Comparison of ENCODE assay signal across 8 cellular contexts in the genomic region with DNA sequence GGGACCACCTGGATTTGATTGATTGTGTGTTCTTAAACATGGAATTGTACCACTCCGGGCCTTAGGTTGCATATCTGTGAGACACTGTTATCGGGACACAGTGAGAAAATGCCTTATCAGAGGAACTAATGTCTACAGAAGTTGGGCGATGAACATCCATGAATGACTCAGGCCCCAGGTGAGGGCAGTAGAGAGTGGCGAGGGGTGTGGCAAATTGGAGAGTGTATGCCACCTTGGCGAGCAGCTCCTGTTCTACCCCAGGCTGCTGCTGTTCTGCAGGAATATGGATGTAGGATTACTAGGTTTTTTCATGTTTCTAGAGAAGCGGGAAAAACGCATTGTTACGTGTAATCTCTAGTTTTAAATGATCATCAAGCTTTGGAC. TPM values are rescaled to one million over a fixed set of nuclear protein-coding genes. Genes with fewer than 3 reads are reported as not detected.
DNase-seq lines count a peak whose midpoint lies in the region; ATAC-seq and TF ChIP-seq lines count a peak whose summit lies in the region.

No MANE protein-coding gene starts in this region.

- no peaks in the 10 kb centered on the region for H3K9me3 ChIP-seq in H9 (ENCODE audit: control insufficient read depth, low read depth, low read length)
- no peaks in the 10 kb centered on the region for H3K9me3 ChIP-seq in WERI-Rb-1 (ENCODE audit: severe bottlenecking)
- no peaks in the 10 kb centered on the region for H3K9me3 ChIP-seq in stomach

- no peak overlapping the region for H2BK12ac ChIP-seq in H9 (ENCODE audit: insufficient read length, low read depth, low read length)

- no peak overlapping the region for H3K4ac ChIP-seq in H9 (ENCODE audit: low read depth, low read length)

- H2BK5ac ChIP-seq in H9 (ENCODE audit: insufficient read length, low read length): no peak overlapping the region

- ATAC-seq in natural killer cell treated with Interleukin-12 subunit alpha and Interleukin-12 subunit beta and Interleukin-15 and Interleukin-18, amount 100 ng/mL, for 72 hours: no peak
- ATAC-seq in natural killer cell (no peak), HG02970 (IDR thresholded peaks at IDR 0.05; ENCODE audit: low FRiP score, unreplicated experiment) (no peak), HG02981 (IDR thresholded peaks at IDR 0.05; ENCODE audit: unreplicated experiment) (no peak)

- H3K27me3 ChIP-seq in H9 (ENCODE audit: insufficient read depth, low read length) (no peaks in the 10 kb centered on the region), WERI-Rb-1 (ENCODE audit: insufficient read depth, low read depth, severe bottlenecking) (no peaks in the 10 kb centered on the region), stomach (no peaks in the 10 kb centered on the region)

- peaks cover 22% of the 10 kb centered on the region for H3K36me3 Mint-ChIP-seq in natural killer cell treated with Interleukin-12 subunit alpha and Interleukin-12 subunit beta and Interleukin-15 and Interleukin-18, amount 100 ng/mL, for 72 hours
- H3K36me3 Mint-ChIP-seq in natural killer cell (no peaks in the 10 kb centered on the region), H9 (ENCODE audit: insufficient read depth in 1 of 3, low read depth in 3 of 3) (peaks cover 0 to 10% (median 0%) of the 10 kb centered on the region in 3 experiments; a peak in 2 of 7 replicates)

- no peak overlapping the region for H3K56ac ChIP-seq in H9 (ENCODE audit: insufficient read length, low read depth, low read length)

- H3K36me3 ChIP-seq in WERI-Rb-1: peaks cover 13% of the 10 kb centered on the region
- peaks cover 8 to 54% (median 37%) of the 10 kb centered on the region in 4 donors for H3K36me3 ChIP-seq in stomach

- no peak overlapping the region for H2BK15ac ChIP-seq in H9 (ENCODE audit: low read depth, low read length)

- H3K23ac ChIP-seq in H9 (ENCODE audit: insufficient read length, low read depth, low read length): no peak overlapping the region

- no peak overlapping the region for H2AFZ ChIP-seq in H9 (ENCODE audit: low read length)

- TF ChIP-seq EP300 in stomach (IDR thresholded peaks at IDR 0.05): no peak

- no peak overlapping the region for H3K4me2 ChIP-seq in H9 (ENCODE audit: insufficient read depth, insufficient read length, low read length)

- H3K27ac ChIP-seq in H9 (ENCODE audit: insufficient read length, low read depth, low read length): no peak overlapping the region
- peak overlapping the region; percentile 47 for H3K27ac ChIP-seq in WERI-Rb-1
- H3K27ac ChIP-seq in stomach: no peak overlapping the region

- H3K14ac ChIP-seq in H9 (ENCODE audit: insufficient read depth, low read length): no peak overlapping the region

- intact Hi-C loops in natural killer cell (cut with micrococcal nuclease): no loop called here
- intact Hi-C loops in stomach (cut with DNase I; ENCODE audit: low total_unique reads): no loop called here

- no peak overlapping the region for H3T11ph ChIP-seq in H9 (ENCODE audit: low read length)

- H3K9me3 Mint-ChIP-seq in natural killer cell treated with Interleukin-12 subunit alpha and Interleukin-12 subunit beta and Interleukin-15 and Interleukin-18, amount 100 ng/mL, for 72 hours: no peaks in the 10 kb centered on the region
- H3K9me3 Mint-ChIP-seq in natural killer cell: no peaks in the 10 kb centered on the region
- no peaks in the 10 kb centered on the region for H3K9me3 Mint-ChIP-seq in H9

- TF ChIP-seq CTCF in natural killer cell (IDR thresholded peaks at IDR 0.05) (no peak), H9 (conservative IDR thresholded peaks at IDR 0.05) (peak; percentile 37; the same call in 2 of the 3 replicates), WERI-Rb-1 (IDR thresholded peaks at IDR 0.05; ENCODE audit: low read depth, low read length) (peak; percentile 40; the same call in 1 of the 2 replicates), stomach (IDR thresholded peaks at IDR 0.05) (no peak)

- no peak for TF ChIP-seq POLR2A in stomach (IDR thresholded peaks at IDR 0.05)

- H3K23me2 ChIP-seq in H9 (ENCODE audit: insufficient read length, low read depth, low read length, poor library complexity, severe bottlenecking): no peaks in the 10 kb centered on the region

- H3K79me1 ChIP-seq in H9 (ENCODE audit: insufficient read depth, low read depth, low read length, poor library complexity, severe bottlenecking): no peaks in the 10 kb centered on the region

- no peak for DNase-seq in natural killer cell treated with Interleukin-12 subunit alpha and Interleukin-12 subunit beta and Interleukin-15 and Interleukin-18, amount 100 ng/mL, for 72 hours (ENCODE audit: low spot score)
- DNase-seq in natural killer cell (no peak), H9 (no peak), WERI-Rb-1 (peak; percentile 27), stomach (peak; percentile 44), NCI-H1092 (lab: John Stamatoyannopoulos, UW) (no peak)

- H3K4me1 ChIP-seq in H9 (ENCODE audit: insufficient read depth, low read length): no peaks in the 10 kb centered on the region
- H3K4me1 ChIP-seq in stomach: peaks cover 17 to 44% (median 27%) of the 10 kb centered on the region in 4 donors

- peak overlapping the region; percentile 88 for H3K4me3 Mint-ChIP-seq in natural killer cell treated with Interleukin-12 subunit alpha and Interleukin-12 subunit beta and Interleukin-15 and Interleukin-18, amount 100 ng/mL, for 72 hours
- H3K4me3 Mint-ChIP-seq in natural killer cell: no peak overlapping the region
- no peak overlapping the region for H3K4me3 Mint-ChIP-seq in H9

- H4K5ac ChIP-seq in H9 (ENCODE audit: insufficient read length, low read depth, low read length): no peak overlapping the region

- H2BK20ac ChIP-seq in H9 (ENCODE audit: low read depth, low read length, poor library complexity, severe bottlenecking): no peak overlapping the region

- H4K20me1 ChIP-seq in H9 (ENCODE audit: control insufficient read depth, insufficient read depth, insufficient read length): no peaks in the 10 kb centered on the region

- peak overlapping the region; percentile 77 to 92 for H3K27ac Mint-ChIP-seq in natural killer cell treated with Interleukin-12 subunit alpha and Interleukin-12 subunit beta and Interleukin-15 and Interleukin-18, amount 100 ng/mL, for 72 hours
- no peak overlapping the region for H3K27ac Mint-ChIP-seq in natural killer cell
- no peak overlapping the region for H3K27ac Mint-ChIP-seq in H9

- H4K91ac ChIP-seq in H9 (ENCODE audit: insufficient read length, low read depth, low read length): no peak overlapping the region

- no peak overlapping the region for H3K9ac ChIP-seq in H9 (ENCODE audit: extremely low read depth, insufficient read length, low read length)

- WGBS in H9 (ENCODE audit: extremely low coverage, insufficient read length, low lambda C conversion rate): no CpG with 5 or more reads among the region's 8 CpGs
- 69 to 76% (median 74%) methylated on average over 8 of the region's 8 CpGs for WGBS in stomach, 5 donors

- no peaks in the 10 kb centered on the region for H3K79me2 ChIP-seq in H9 (ENCODE audit: insufficient read depth, low read length)

- no peak overlapping the region for H4K8ac ChIP-seq in H9 (replicated peaks; ENCODE audit: insufficient read length, low read depth, low read length)

- H2BK120ac ChIP-seq in H9 (ENCODE audit: low read depth, low read length, poor library complexity, severe bottlenecking): no peak overlapping the region

- H3K4me1 Mint-ChIP-seq in natural killer cell treated with Interleukin-12 subunit alpha and Interleukin-12 subunit beta and Interleukin-15 and Interleukin-18, amount 100 ng/mL, for 72 hours (ENCODE audit: low read depth in 2 of 2): peaks cover 57 to 61% of the 10 kb centered on the region in 2 donors
- H3K4me1 Mint-ChIP-seq in natural killer cell (peaks cover 11% of the 10 kb centered on the region in 2 donors), H9 (peaks cover 9 to 27% of the 10 kb centered on the region in 2 experiments)

- no peaks in the 10 kb centered on the region for H3K27me3 Mint-ChIP-seq in natural killer cell treated with Interleukin-12 subunit alpha and Interleukin-12 subunit beta and Interleukin-15 and Interleukin-18, amount 100 ng/mL, for 72 hours
- H3K27me3 Mint-ChIP-seq in natural killer cell (ENCODE audit: low read depth in 2 of 2): no peaks in the 10 kb centered on the region
- no peaks in the 10 kb centered on the region for H3K27me3 Mint-ChIP-seq in H9 (ENCODE audit: low read depth)

- H2AK5ac ChIP-seq in H9 (ENCODE audit: insufficient read length, low read length): no peak overlapping the region

- no peak overlapping the region for H3K18ac ChIP-seq in H9 (ENCODE audit: insufficient read length, low read depth, low read length)

- H3K4me3 ChIP-seq in WERI-Rb-1 (ENCODE audit: low read depth, low read length): no peak overlapping the region
- H3K4me3 ChIP-seq in stomach: no peak overlapping the region

RNA-seq across cellular contexts. Expression of a gene that starts 38.8 kb away (rescaled TPM):
- 10 to 100 TPM; 42.5 to 60.2 TPM for total RNA-seq in natural killer cell treated with Interleukin-12 subunit alpha and Interleukin-12 subunit beta and Interleukin-15 and Interleukin-18, amount 100 ng/mL, for 72 hours
- total RNA-seq in natural killer cell: 10 to 100 TPM; 35.9 to 50.5 (median 37.4) TPM
- 14.6 and 15.2 TPM in 2 replicates for total RNA-seq in H9 (2021)
- 100 to 1,000 TPM in 2 of 5 donors, 10 to 100 TPM in 3; 20.2 to 176 (median 66.5) TPM for total RNA-seq in stomach
- polyA plus RNA-seq in stomach: 1 to 10 TPM; 5.8 to 8.6 (median 6.7) TPM

RNA-seq across cellular contexts. Expression of a gene that starts 40.9 kb away (rescaled TPM):
- total RNA-seq in natural killer cell treated with Interleukin-12 subunit alpha and Interleukin-12 subunit beta and Interleukin-15 and Interleukin-18, amount 100 ng/mL, for 72 hours: 10 to 100 TPM; 20.7 to 36.3 TPM
- 10 to 100 TPM in 2 of 3 donors, 1 to 10 TPM in 1; 8.7 to 15.2 (median 14.4) TPM for total RNA-seq in natural killer cell
- 27.5 and 28.3 TPM in 2 replicates for total RNA-seq in H9 (2021)
- 10 to 100 TPM; 16.5 to 97.9 (median 20.4) TPM for total RNA-seq in stomach
- polyA plus RNA-seq in stomach: 10 to 100 TPM; 23.7 to 42.8 (median 37.4) TPM

Comparison
In these comparisons a context has a peak if more than half of its experiments do, and no peak if none do; other contexts are left out.
1. H3K27ac Mint-ChIP-seq: peak in natural killer cell treated with Interleukin-12 subunit alpha and Interleukin-12 subunit beta and Interleukin-15 and Interleukin-18, amount 100 ng/mL, for 72 hours (2 of 2); none in natural killer cell (0 of 2) and H9 (0 of 3).
2. DNase-seq: peak in WERI-Rb-1 (single experiment) and stomach (single experiment); none in natural killer cell treated with Interleukin-12 subunit alpha and Interleukin-12 subunit beta and Interleukin-15 and Interleukin-18, amount 100 ng/mL, for 72 hours (single experiment), natural killer cell (single experiment), H9 (single experiment) and NCI-H1092 (single experiment).
3. CTCF ChIP-seq: peak in H9 (single experiment) and WERI-Rb-1 (single experiment); none in natural killer cell (single experiment) and stomach (0 of 7).